9 cellular contexts compared by ENCODE assay signal in the genomic region with DNA sequence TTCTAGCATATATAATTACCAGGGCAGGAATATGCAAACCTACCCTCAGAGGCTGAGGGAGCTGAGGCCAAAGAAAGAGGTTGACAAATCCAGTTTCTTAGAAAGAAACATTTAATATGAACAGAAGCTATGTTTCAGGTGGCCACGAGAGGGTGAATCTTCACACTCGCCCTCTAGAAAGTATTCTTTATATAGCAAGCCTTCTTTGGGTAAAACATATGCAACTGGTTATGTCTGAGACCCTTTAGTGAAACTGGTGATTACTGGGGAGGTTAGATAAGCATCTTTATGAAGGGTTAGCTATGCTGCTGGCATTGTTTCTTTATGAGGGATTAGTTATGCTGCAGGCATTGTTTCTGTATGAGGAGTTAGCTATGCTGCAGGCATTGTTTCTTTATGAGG. TPM values are rescaled to one million over a fixed set of nuclear protein-coding genes. Genes with fewer than 3 reads are reported as not detected.
DNase-seq lines count a peak whose midpoint lies in the region; ATAC-seq, FAIRE-seq and TF ChIP-seq lines count a peak whose summit lies in the region.
"Had no signal": no experiment of that assay in that cellular context is flagged by ENCODE, and none has a peak within 500 bp of the region (broad histone marks: within the 10 kb centered on the region; RNA-seq: fewer than 3 reads in every experiment).

No MANE protein-coding gene starts in this region.

- no peak overlapping the region for H2AFZ ChIP-seq in HepG2 (ENCODE audit: low read length)

- H3K9me3 ChIP-seq in HepG2 (ENCODE audit: low read length) = no peaks in the 10 kb centered on the region
- H3K9me3 ChIP-seq in suprapubic skin = no peaks in the 10 kb centered on the region

- ATAC-seq in HepG2 = no peak
- no peak for ATAC-seq in activated T-cell treated with anti-CD3 and anti-CD28 coated beads, Interleukin-2, amount 50 U/mL, for 4 hours

- no peaks in the 10 kb centered on the region for H3K36me3 Mint-ChIP-seq in activated T-cell treated with anti-CD3 and anti-CD28 coated beads, Interleukin-2, amount 50 U/mL, for 4 hours (ENCODE audit: insufficient read depth)

- no peaks in the 10 kb centered on the region for H4K20me1 ChIP-seq in HepG2 (ENCODE audit: insufficient read depth, low read length)

- no peaks in the 10 kb centered on the region for H3K27me3 Mint-ChIP-seq in activated T-cell treated with anti-CD3 and anti-CD28 coated beads, Interleukin-2, amount 50 U/mL, for 4 hours (ENCODE audit: low read depth)

- TF ChIP-seq EP300 in HepG2 (IDR thresholded peaks at IDR 0.05; ENCODE audit: low read depth in 2 of 2, low read length in 2 of 2) = no peak
- no peak for TF ChIP-seq EP300 in HepG2 (CRISPR knock-in tag; IDR thresholded peaks at IDR 0.05; ENCODE audit: borderline replicate concordance)
- TF ChIP-seq EP300 in suprapubic skin (IDR thresholded peaks at IDR 0.05) = no peak

- H3K4me2 ChIP-seq in HepG2 (ENCODE audit: low read depth, low read length) = no peak overlapping the region

- H3K4me1 Mint-ChIP-seq in activated T-cell treated with anti-CD3 and anti-CD28 coated beads, Interleukin-2, amount 50 U/mL, for 4 hours (ENCODE audit: low read depth) = no peaks in the 10 kb centered on the region

- TF ChIP-seq RAD21 in HepG2 (CRISPR knock-in tag; IDR thresholded peaks at IDR 0.05) = no peak

- WGBS in HepG2 (ENCODE audit: low lambda C conversion rate) = 0% methylated on average over 2 of the region's 2 CpGs
- whole genome bisulfite sequencing in suprapubic skin = 35% methylated on average over 2 of the region's 2 CpGs

- FAIRE-seq in HepG2 (lab: Jason Lieb, UNC) (no peak), H54 (lab: Jason Lieb, UNC) (no peak)

- CTCF ChIA-PET in HEK293T (lab: Yijun Ruan, JAX) = interaction anchor here (0.7 to 1.6 kb wide), 6 partner anchors 9 to 406 kb away, joined by 3 to 11 read pairs (median 4); no protein-coding TSS in a partner anchor
- CTCF ChIA-PET in HepG2 (lab: Yijun Ruan, JAX; ENCODE audit: low intra/inter-chr PET ratio, low total read pairs) = no interaction called here

- H3K9me3 Mint-ChIP-seq in activated T-cell treated with anti-CD3 and anti-CD28 coated beads, Interleukin-2, amount 50 U/mL, for 4 hours = no peaks in the 10 kb centered on the region

- in situ Hi-C loops in HepG2 (cut with HindIII; ENCODE audit: extremely low pct_ligation_motif_present, low pct_unique_long_range_greater_than_20kb) = loop anchor here (25.0 kb wide), 1 partner anchor 140 kb away; a partner anchor contains a TSS

- no peak overlapping the region for H3K9ac ChIP-seq in HepG2 (ENCODE audit: insufficient read depth, low read depth, low read length)

- peak; percentile 57 for DNase-seq in COLO829 (ENCODE audit: low spot score)
- peak; percentile 6 for DNase-seq in HEK293T (ENCODE audit: extremely low spot score)
- DNase-seq in SW480 (ENCODE audit: low spot score) = peak; percentile 2
- DNase-seq in HepG2 (ENCODE audit: low spot score) = no peak
- DNase-seq in H54 (ENCODE audit: insufficient read length, low spot score) = no peak
- no peak for DNase-seq in activated T-cell treated with anti-CD3 and anti-CD28 coated beads, Interleukin-2, amount 50 U/mL, for 4 hours
- DNase-seq in T-helper 1 cell = no peak
- no peak for DNase-seq in suprapubic skin (ENCODE audit: low spot score in 2 of 2)
- DNase-seq: stimulated activated CD4-positive, alpha-beta T cell treated with anti-CD3 and anti-CD28 coated beads, Interleukin-1b, Interleukin-23, amount 100 ng/mL, for 48 hours had no signal

- intact Hi-C loops in HepG2 (cut with micrococcal nuclease; ENCODE audit: unreplicated experiment) = loop anchor here (1.0 kb wide), 1 partner anchor 381 kb away; no protein-coding TSS in a partner anchor

- no peaks in the 10 kb centered on the region for H3K36me3 ChIP-seq in HepG2 (replicated peaks in 1 of 2; ENCODE audit: control insufficient read depth in 1 of 2, insufficient read depth in 2 of 2, low read length in 2 of 2)
- no peaks in the 10 kb centered on the region for H3K36me3 ChIP-seq in suprapubic skin

- H3K27ac ChIP-seq in HepG2 (ENCODE audit: extremely low read length, insufficient read depth, low read length) = no peak overlapping the region
- H3K27ac ChIP-seq in suprapubic skin = no peak overlapping the region

- POLR2A ChIA-PET in HEK293T (lab: Yijun Ruan, JAX) (no interaction called here), HepG2 (lab: Yijun Ruan, JAX) (no interaction called here)

- no peaks in the 10 kb centered on the region for H3K79me2 ChIP-seq in HepG2 (ENCODE audit: insufficient read depth, low read length)

- no TSS peak for BruUV-seq in HepG2 (replicated peaks; lab: Mats Ljungman, UMichigan)

- TF ChIP-seq CTCF in HepG2 (CRISPR knock-in tag; IDR thresholded peaks at IDR 0.05) (0 out of 2 replicates have a peak, but pooled peaks have one; percentile 21), suprapubic skin (IDR thresholded peaks at IDR 0.05) (no peak)

- H3K4me3 ChIP-seq in HepG2 (replicated peaks in 1 of 3; ENCODE audit: insufficient read depth in 1 of 3, low read depth in 2 of 3, low read length in 3 of 3) = no peak overlapping the region
- H3K4me3 ChIP-seq in suprapubic skin = no peak overlapping the region

- TF ChIP-seq POLR2A in HepG2 (IDR thresholded peaks at IDR 0.05; ENCODE audit: insufficient read depth in 1 of 2, low read depth in 2 of 2, low read length in 2 of 2) (no peak), H54 (IDR thresholded peaks at IDR 0.05; ENCODE audit: low read depth, low read length) (no peak), suprapubic skin (IDR thresholded peaks at IDR 0.05) (no peak)

- no peaks in the 10 kb centered on the region; a peak in 1 of 5 replicates for H3K27me3 ChIP-seq in HepG2 (ENCODE audit: control insufficient read depth in 1 of 2, insufficient read depth in 2 of 2, low read length in 2 of 2)
- H3K27me3 ChIP-seq in suprapubic skin = peaks cover 4% of the 10 kb centered on the region

- H3K4me1 ChIP-seq in HepG2 (ENCODE audit: insufficient read depth, low read length) (no peaks in the 10 kb centered on the region), suprapubic skin (no peaks in the 10 kb centered on the region)

- no peak overlapping the region for H3K4me3 Mint-ChIP-seq in activated T-cell treated with anti-CD3 and anti-CD28 coated beads, Interleukin-2, amount 50 U/mL, for 4 hours

TF ChIP-seq in HEK293T, 16 proteins besides CTCF, POLR2A, EP300 and RAD21 (continues in another document):
- no peak for TF ChIP-seq BHLHE40 (IDR thresholded peaks at IDR 0.05; ENCODE audit: borderline replicate concordance)
- no peak for TF ChIP-seq FOXM1 (IDR thresholded peaks at IDR 0.05; ENCODE audit: borderline replicate concordance)
- TF ChIP-seq, protein P1, sequence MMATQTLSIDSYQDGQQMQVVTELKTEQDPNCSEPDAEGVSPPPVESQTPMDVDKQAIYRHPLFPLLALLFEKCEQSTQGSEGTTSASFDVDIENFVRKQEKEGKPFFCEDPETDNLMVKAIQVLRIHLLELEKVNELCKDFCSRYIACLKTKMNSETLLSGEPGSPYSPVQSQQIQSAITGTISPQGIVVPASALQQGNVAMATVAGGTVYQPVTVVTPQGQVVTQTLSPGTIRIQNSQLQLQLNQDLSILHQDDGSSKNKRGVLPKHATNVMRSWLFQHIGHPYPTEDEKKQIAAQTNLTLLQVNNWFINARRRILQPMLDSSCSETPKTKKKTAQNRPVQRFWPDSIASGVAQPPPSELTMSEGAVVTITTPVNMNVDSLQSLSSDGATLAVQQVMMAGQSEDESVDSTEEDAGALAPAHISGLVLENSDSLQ (IDR thresholded peaks at IDR 0.05) = no peak
- TF ChIP-seq NFRKB (IDR thresholded peaks at IDR 0.05) = no peak
- TF ChIP-seq ARNT (IDR thresholded peaks at IDR 0.05) = no peak
- TF ChIP-seq SP1 (IDR thresholded peaks at IDR 0.05) = no peak

TF ChIP-seq in HepG2, 621 proteins besides CTCF, POLR2A, EP300 and RAD21 (continues in another document):
- TF ChIP-seq YY1 (IDR thresholded peaks at IDR 0.05; ENCODE audit: insufficient read depth, insufficient replicate concordance, low read depth, low read length) (no peak), HHEX (CRISPR knock-in tag; IDR thresholded peaks at IDR 0.05) (no peak), ZNF292 (CRISPR knock-in tag; IDR thresholded peaks at IDR 0.05; ENCODE audit: borderline replicate concordance, low read depth) (no peak), ZFAT (CRISPR knock-in tag; conservative IDR thresholded peaks at IDR 0.05) (no peak), ZNF644 (CRISPR knock-in tag; IDR thresholded peaks at IDR 0.05; ENCODE audit: low read depth) (no peak), FOXO1 (CRISPR knock-in tag; IDR thresholded peaks at IDR 0.05) (no peak), TOE1 (CRISPR knock-in tag; IDR thresholded peaks at IDR 0.05) (no peak), NFKB2 (CRISPR knock-in tag; IDR thresholded peaks at IDR 0.05; ENCODE audit: borderline replicate concordance) (no peak), JDP2 (CRISPR knock-in tag; IDR thresholded peaks at IDR 0.05; ENCODE audit: borderline replicate concordance) (no peak), ZSCAN9 (CRISPR knock-in tag; IDR thresholded peaks at IDR 0.05; ENCODE audit: borderline replicate concordance) (no peak)

RNA-seq across cellular contexts. Expression of a gene that starts 50.7 kb away (rescaled TPM):
- total RNA-seq in HepG2 (2016; rRNA removed; fragmentation: Illumina TruSeq; extraction: Trizol) = not detected in 2 replicates
- total RNA-seq in HepG2 (2016; cell fraction: cytosol; rRNA removed; fragmentation: Illumina TruSeq; extraction: Trizol; ENCODE audit: low read depth) = not detected in 2 replicates
- total RNA-seq in HepG2 (2016; cell fraction: insoluble cytoplasmic fraction; rRNA removed; fragmentation: Illumina TruSeq; extraction: Trizol) = not detected in 2 replicates
- total RNA-seq in HepG2 (2016; cell fraction: membrane; rRNA removed; fragmentation: Illumina TruSeq; extraction: Trizol) = not detected in 2 replicates
- total RNA-seq in HepG2 (2016; cell fraction: nucleus; rRNA removed; fragmentation: Illumina TruSeq; extraction: Trizol) = not detected in 2 replicates
- polyA plus RNA-seq in HepG2 (2011; rRNA removed) = not detected in 2 replicates
- polyA plus RNA-seq in HepG2 (2011; cell fraction: cytosol; rRNA removed) = not detected in 2 replicates
- polyA plus RNA-seq in HepG2 (2011; cell fraction: nucleus; rRNA removed) = not detected in 2 replicates
- not detected in 2 replicates for polyA plus RNA-seq in HepG2 (2012)
- not detected in 2 replicates for polyA plus RNA-seq in HepG2 (2016; cell fraction: cytosol; fragmentation: Illumina TruSeq; extraction: Trizol; ENCODE audit: low read depth)
- not detected in 2 replicates for polyA plus RNA-seq in HepG2 (2016; cell fraction: insoluble cytoplasmic fraction; fragmentation: Illumina TruSeq; extraction: Trizol; ENCODE audit: low read depth)
- not detected in 2 replicates for polyA plus RNA-seq in HepG2 (2016; cell fraction: membrane; fragmentation: Illumina TruSeq; extraction: Trizol; ENCODE audit: low read depth)
- not detected in 2 replicates for polyA plus RNA-seq in HepG2 (2016; cell fraction: nucleus; fragmentation: Illumina TruSeq; extraction: Trizol; ENCODE audit: insufficient read depth, low read depth)
- polyA minus RNA-seq in HepG2 (2011; rRNA and poly(A)+ RNA removed; ENCODE audit: low replicate concordance) = not detected in 2 replicates
- polyA minus RNA-seq in HepG2 (2011; cell fraction: cytosol; rRNA and poly(A)+ RNA removed) = not detected in 2 replicates
- not detected in 2 replicates for polyA minus RNA-seq in HepG2 (2011; cell fraction: nucleus; rRNA and poly(A)+ RNA removed)
- not detected for total RNA-seq in activated T-cell treated with anti-CD3 and anti-CD28 coated beads, Interleukin-2, amount 50 U/mL, for 4 hours
- total RNA-seq in suprapubic skin = not detected

Comparison
In these comparisons a context has a peak if more than half of its experiments do, and no peak if none do; other contexts are left out.
1. DNase-seq: peak in COLO829 (single experiment), HEK293T (single experiment) and SW480 (single experiment); none in HepG2 (single experiment), H54 (single experiment), activated T-cell treated with anti-CD3 and anti-CD28 coated beads, Interleukin-2, amount 50 U/mL, for 4 hours (single experiment), T-helper 1 cell (0 of 5) and suprapubic skin (0 of 2).